10 cellular contexts compared by ENCODE assay signal in genomic region chr11:774873-775592, GRCh38. TPM values are rescaled to one million over a fixed set of nuclear protein-coding genes. Genes with fewer than 3 reads are reported as not detected.
DNase-seq lines count a peak whose midpoint lies in the region; ATAC-seq and TF ChIP-seq lines count a peak whose summit lies in the region.
"Had no signal": no experiment of that assay in that cellular context is flagged by ENCODE, and none has a peak within 500 bp of the region (broad histone marks: within the 10 kb centered on the region; RNA-seq: fewer than 3 reads in every experiment).

No MANE protein-coding gene starts in this region.

- no peak overlapping the region for H3K27ac Mint-ChIP-seq in activated T-helper 2 cell treated with anti-CD3 and anti-CD28 coated beads, Interferon-gamma antibody, Interleukin-2, Interleukin-4, amounts not matched to agents 10 μg/mL and 5 μg/mL and 100 μg/mL, durations not matched to agents 14 hours and 24 hours and 36 hours

- TF ChIP-seq CTCF in hepatocyte (IDR thresholded peaks at IDR 0.05; ENCODE audit: poor library complexity) = no peak

- H3K4me1 Mint-ChIP-seq in activated T-helper 2 cell treated with anti-CD3 and anti-CD28 coated beads, Interferon-gamma antibody, Interleukin-2, Interleukin-4, amounts not matched to agents 10 μg/mL and 5 μg/mL and 100 μg/mL, durations not matched to agents 14 hours and 24 hours and 36 hours (ENCODE audit: low read depth) = peaks cover 13% of the 10 kb centered on the region

- intact Hi-C loops in activated T-helper 2 cell treated with anti-CD3 and anti-CD28 coated beads, Interferon-gamma antibody, Interleukin-2, Interleukin-4, amounts not matched to agents 10 μg/mL and 5 μg/mL and 100 μg/mL, durations not matched to agents 14 hours and 24 hours and 36 hours (cut with micrococcal nuclease) = no loop called here

- H3K79me2 ChIP-seq in hepatocyte = peaks cover 64% of the 10 kb centered on the region

- in situ Hi-C loops in HAP-1 (cut with MboI; ENCODE audit: low sequenced_read_pairs) = loop anchor here (25.0 kb wide), 1 partner anchor 213 kb away; the partner anchor contains the start of genes LMNTD2 and RASSF7

- H3K9me2 ChIP-seq in hepatocyte (replicated peaks; ENCODE audit: insufficient read depth) = no peaks in the 10 kb centered on the region

- no peak for ATAC-seq in HG03432 (IDR thresholded peaks at IDR 0.05; ENCODE audit: unreplicated experiment)

- H3K27me3 ChIP-seq in HAP-1 (ENCODE audit: low read depth) (no peaks in the 10 kb centered on the region), hepatocyte (no peaks in the 10 kb centered on the region)
- H3K27me3 ChIP-seq: tibial artery had no signal

- no peaks in the 10 kb centered on the region for H3K27me3 Mint-ChIP-seq in activated T-helper 2 cell treated with anti-CD3 and anti-CD28 coated beads, Interferon-gamma antibody, Interleukin-2, Interleukin-4, amounts not matched to agents 10 μg/mL and 5 μg/mL and 100 μg/mL, durations not matched to agents 14 hours and 24 hours and 36 hours (ENCODE audit: low read depth)

- H3K9me3 ChIP-seq in HAP-1 (no peaks in the 10 kb centered on the region), hepatocyte (ENCODE audit: low read depth) (no peaks in the 10 kb centered on the region)
- H3K9me3 ChIP-seq: tibial artery had no signal

- H3K27ac ChIP-seq in hepatocyte = no peak overlapping the region
- H3K27ac ChIP-seq: tibial artery had no signal

- H3K4me1 ChIP-seq in HAP-1 (peaks cover 11% of the 10 kb centered on the region), hepatocyte (ENCODE audit: insufficient read depth) (peaks cover 21% of the 10 kb centered on the region)

- no peak overlapping the region for H2AFZ ChIP-seq in hepatocyte

- H3K36me3 ChIP-seq in HAP-1 (replicated peaks) (peaks cover 57% of the 10 kb centered on the region), hepatocyte (replicated peaks; ENCODE audit: insufficient read depth, low read depth) (no peaks in the 10 kb centered on the region)

- peak overlapping the region; percentile 67 for H3K4me3 Mint-ChIP-seq in activated T-helper 2 cell treated with anti-CD3 and anti-CD28 coated beads, Interferon-gamma antibody, Interleukin-2, Interleukin-4, amounts not matched to agents 10 μg/mL and 5 μg/mL and 100 μg/mL, durations not matched to agents 14 hours and 24 hours and 36 hours (ENCODE audit: low read depth)

- H4K20me1 ChIP-seq in hepatocyte (ENCODE audit: insufficient read depth, poor library complexity, severe bottlenecking) = peaks cover 43% of the 10 kb centered on the region

- peak overlapping the region; percentile 91 for H3K4me3 ChIP-seq in HAP-1
- no peak overlapping the region for H3K4me3 ChIP-seq in hepatocyte

- H3K4me2 ChIP-seq in hepatocyte = peak overlapping the region; percentile 100

- 86% methylated on average over 20 of the region's 20 CpGs for WGBS in hepatocyte (ENCODE audit: low lambda C conversion rate, missing lambda C conversion rate)

- H3K9me3 Mint-ChIP-seq in activated T-helper 2 cell treated with anti-CD3 and anti-CD28 coated beads, Interferon-gamma antibody, Interleukin-2, Interleukin-4, amounts not matched to agents 10 μg/mL and 5 μg/mL and 100 μg/mL, durations not matched to agents 14 hours and 24 hours and 36 hours = no peaks in the 10 kb centered on the region

- DNase-seq in A172 (ENCODE audit: low spot score) = peak; percentile 66
- DNase-seq in HAP-1 (ENCODE audit: low spot score in 2 of 2) = no peak
- DNase-seq in activated T-helper 2 cell treated with anti-CD3 and anti-CD28 coated beads, Interferon-gamma antibody, Interleukin-2, Interleukin-4, amounts not matched to agents 10 μg/mL and 5 μg/mL and 100 μg/mL, durations not matched to agents 14 hours and 24 hours and 36 hours (ENCODE audit: low spot score) = no peak
- DNase-seq in hepatocyte (ENCODE audit: low spot score) = peak; percentile 20
- no peak for DNase-seq in OCI-M1 (lab: John Stamatoyannopoulos, UW)
- DNase-seq in NCI-H748 treated with DMSO at 0.1 percent for 48 hours (lab: John Stamatoyannopoulos, UW) = no peak
- no peak for DNase-seq in iPS-NIHi11 (ENCODE audit: low spot score)
- DNase-seq: DMS79, tibial artery had no signal

- H3K36me3 Mint-ChIP-seq in activated T-helper 2 cell treated with anti-CD3 and anti-CD28 coated beads, Interferon-gamma antibody, Interleukin-2, Interleukin-4, amounts not matched to agents 10 μg/mL and 5 μg/mL and 100 μg/mL, durations not matched to agents 14 hours and 24 hours and 36 hours (ENCODE audit: low read depth) = peaks cover 28% of the 10 kb centered on the region

RNA-seq across cellular contexts. Expression of gene GATD1, which starts 2.3 kb away (rescaled TPM):
- 33.7 and 42.7 TPM in 2 replicates for total RNA-seq in A172 (2014; rRNA removed; shearing (Covaris generic))
- total RNA-seq in activated T-helper 2 cell treated with anti-CD3 and anti-CD28 coated beads, Interferon-gamma antibody, Interleukin-2, Interleukin-4, amounts not matched to agents 10 μg/mL and 5 μg/mL and 100 μg/mL, durations not matched to agents 14 hours and 24 hours and 36 hours = 68.0 and 75.2 TPM in 2 replicates
- 21.4 and 24.2 TPM in 2 replicates for total RNA-seq in hepatocyte
- 21.6 and 29.0 TPM in 2 replicates for polyA plus RNA-seq in hepatocyte

RNA-seq across cellular contexts. Expression of gene CEND1, which starts 14.9 kb away (rescaled TPM):
- not detected in 2 replicates for total RNA-seq in A172 (2014; rRNA removed; shearing (Covaris generic))
- 2.2 and 2.6 TPM in 2 replicates for total RNA-seq in activated T-helper 2 cell treated with anti-CD3 and anti-CD28 coated beads, Interferon-gamma antibody, Interleukin-2, Interleukin-4, amounts not matched to agents 10 μg/mL and 5 μg/mL and 100 μg/mL, durations not matched to agents 14 hours and 24 hours and 36 hours
- not detected in 2 replicates for total RNA-seq in hepatocyte
- polyA plus RNA-seq in hepatocyte = 0.39 TPM in 1 of 2 replicates, not detected in the other

RNA-seq across cellular contexts. Expression of gene SLC25A22, which starts 23.0 kb away (rescaled TPM):
- 43.7 and 46.5 TPM in 2 replicates for total RNA-seq in A172 (2014; rRNA removed; shearing (Covaris generic))
- total RNA-seq in activated T-helper 2 cell treated with anti-CD3 and anti-CD28 coated beads, Interferon-gamma antibody, Interleukin-2, Interleukin-4, amounts not matched to agents 10 μg/mL and 5 μg/mL and 100 μg/mL, durations not matched to agents 14 hours and 24 hours and 36 hours = 58.7 and 64.5 TPM in 2 replicates
- total RNA-seq in hepatocyte = 11.1 and 16.2 TPM in 2 replicates
- polyA plus RNA-seq in hepatocyte = 19.7 and 23.7 TPM in 2 replicates

RNA-seq across cellular contexts. Expression of gene TALDO1, which starts 27.8 kb away (rescaled TPM):
- total RNA-seq in A172 (2014; rRNA removed; shearing (Covaris generic)) = 417 and 483 TPM in 2 replicates
- total RNA-seq in activated T-helper 2 cell treated with anti-CD3 and anti-CD28 coated beads, Interferon-gamma antibody, Interleukin-2, Interleukin-4, amounts not matched to agents 10 μg/mL and 5 μg/mL and 100 μg/mL, durations not matched to agents 14 hours and 24 hours and 36 hours = 270 and 275 TPM in 2 replicates
- total RNA-seq in hepatocyte = 132 and 137 TPM in 2 replicates
- polyA plus RNA-seq in hepatocyte = 161 and 178 TPM in 2 replicates

RNA-seq across cellular contexts. Expression of gene PIDD1, which starts 30.0 kb away (rescaled TPM):
- 5.7 and 6.0 TPM in 2 replicates for total RNA-seq in A172 (2014; rRNA removed; shearing (Covaris generic))
- 27.3 and 27.6 TPM in 2 replicates for total RNA-seq in activated T-helper 2 cell treated with anti-CD3 and anti-CD28 coated beads, Interferon-gamma antibody, Interleukin-2, Interleukin-4, amounts not matched to agents 10 μg/mL and 5 μg/mL and 100 μg/mL, durations not matched to agents 14 hours and 24 hours and 36 hours
- total RNA-seq in hepatocyte = 7.1 and 11.1 TPM in 2 replicates
- 16.3 and 29.5 TPM in 2 replicates for polyA plus RNA-seq in hepatocyte

Comparison
In these comparisons a context has a peak if more than half of its experiments do, and no peak if none do; other contexts are left out.
1. DNase-seq: peak in A172 (single experiment) and hepatocyte (single experiment); none in HAP-1 (0 of 2), activated T-helper 2 cell treated with anti-CD3 and anti-CD28 coated beads, Interferon-gamma antibody, Interleukin-2, Interleukin-4, amounts not matched to agents 10 μg/mL and 5 μg/mL and 100 μg/mL, durations not matched to agents 14 hours and 24 hours and 36 hours (single experiment), OCI-M1 (single experiment), NCI-H748 treated with DMSO at 0.1 percent for 48 hours (single experiment) and iPS-NIHi11 (single experiment).